ENCODE assay signal across 8 cellular contexts in the genomic region with DNA sequence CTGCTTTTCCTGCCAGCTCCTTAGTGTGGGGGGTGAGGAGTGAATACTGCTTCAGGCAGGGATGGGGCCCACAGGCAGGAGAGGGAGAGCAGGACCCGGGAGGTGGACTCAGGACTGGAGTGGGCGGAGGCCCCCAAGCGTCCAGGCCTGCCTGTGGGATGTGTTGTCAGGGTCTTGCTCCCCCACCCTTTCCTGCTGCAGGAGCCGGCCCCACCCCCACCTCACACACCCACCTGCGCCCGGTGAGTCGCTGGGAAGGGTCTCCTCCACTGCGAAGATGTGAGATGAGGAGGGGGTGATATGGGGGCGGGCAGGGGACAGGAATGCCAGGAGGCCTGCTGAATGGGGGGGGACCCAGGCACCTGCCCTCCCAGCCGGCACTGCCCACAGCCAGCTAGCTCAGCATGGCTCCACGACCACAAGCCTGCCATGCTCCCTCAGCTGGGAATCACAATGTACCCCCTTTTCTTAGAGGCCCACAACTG. TPM values are rescaled to one million over a fixed set of nuclear protein-coding genes. Genes with fewer than 3 reads are reported as not detected.
DNase-seq lines count a peak whose midpoint lies in the region; ATAC-seq and FAIRE-seq lines count a peak whose summit lies in the region.
"Had no signal": no experiment of that assay in that cellular context is flagged by ENCODE, and none has a peak within 500 bp of the region (broad histone marks: within the 10 kb centered on the region; RNA-seq: fewer than 3 reads in every experiment).

No MANE protein-coding gene starts in this region.

- H3K9me3 Mint-ChIP-seq in activated T-helper 17 cell treated with anti-CD3 and anti-CD28 coated beads, Interleukin-2, amount 50 U/mL, for 72 hours = no peaks in the 10 kb centered on the region
- H3K9me3 Mint-ChIP-seq in stimulated activated effector memory CD8-positive, alpha-beta T cell treated with anti-CD3 and anti-CD28 coated beads, Interleukin-12 subunit alpha, Interleukin-12 subunit beta, amount 100 ng/mL, for 72 hours = no peaks in the 10 kb centered on the region
- H3K9me3 Mint-ChIP-seq in activated T-helper 2 cell treated with anti-CD3 and anti-CD28 coated beads, Interferon-gamma antibody, Interleukin-2, Interleukin-4, amounts not matched to agents 10 μg/mL and 5 μg/mL and 100 μg/mL, durations not matched to agents 14 hours and 24 hours and 36 hours = no peaks in the 10 kb centered on the region
- H3K9me3 Mint-ChIP-seq: activated CD4-positive, alpha-beta memory T cell treated with anti-CD3 and anti-CD28 coated beads for 36 hours had no signal

- peak overlapping the region; percentile 42 for H3K4me3 Mint-ChIP-seq in activated T-helper 17 cell treated with anti-CD3 and anti-CD28 coated beads, Interleukin-2, amount 50 U/mL, for 72 hours
- H3K4me3 Mint-ChIP-seq in stimulated activated effector memory CD8-positive, alpha-beta T cell treated with anti-CD3 and anti-CD28 coated beads, Interleukin-12 subunit alpha, Interleukin-12 subunit beta, amount 100 ng/mL, for 72 hours = peak overlapping the region; percentile 61
- H3K4me3 Mint-ChIP-seq in activated T-helper 2 cell treated with anti-CD3 and anti-CD28 coated beads, Interferon-gamma antibody, Interleukin-2, Interleukin-4, amounts not matched to agents 10 μg/mL and 5 μg/mL and 100 μg/mL, durations not matched to agents 14 hours and 24 hours and 36 hours (ENCODE audit: low read depth) = no peak overlapping the region

- peaks cover 15% of the 10 kb centered on the region for H3K4me1 ChIP-seq in iPS-15b (ENCODE audit: control insufficient read depth, insufficient read depth, low read length)

- no peak overlapping the region for H3K27ac Mint-ChIP-seq in activated T-helper 17 cell treated with anti-CD3 and anti-CD28 coated beads, Interleukin-2, amount 50 U/mL, for 72 hours
- H3K27ac Mint-ChIP-seq in stimulated activated effector memory CD8-positive, alpha-beta T cell treated with anti-CD3 and anti-CD28 coated beads, Interleukin-12 subunit alpha, Interleukin-12 subunit beta, amount 100 ng/mL, for 72 hours = no peak overlapping the region
- H3K27ac Mint-ChIP-seq in activated T-helper 2 cell treated with anti-CD3 and anti-CD28 coated beads, Interferon-gamma antibody, Interleukin-2, Interleukin-4, amounts not matched to agents 10 μg/mL and 5 μg/mL and 100 μg/mL, durations not matched to agents 14 hours and 24 hours and 36 hours = no peak overlapping the region
- H3K27ac Mint-ChIP-seq: activated CD4-positive, alpha-beta memory T cell treated with anti-CD3 and anti-CD28 coated beads for 36 hours had no signal

- FAIRE-seq in HTR-8/SVneo (lab: Jason Lieb, UNC) = peak; percentile 33

- peaks cover 6% of the 10 kb centered on the region for H3K4me1 Mint-ChIP-seq in activated T-helper 17 cell treated with anti-CD3 and anti-CD28 coated beads, Interleukin-2, amount 50 U/mL, for 72 hours
- no peaks in the 10 kb centered on the region for H3K4me1 Mint-ChIP-seq in stimulated activated effector memory CD8-positive, alpha-beta T cell treated with anti-CD3 and anti-CD28 coated beads, Interleukin-12 subunit alpha, Interleukin-12 subunit beta, amount 100 ng/mL, for 72 hours
- peaks cover 2% of the 10 kb centered on the region for H3K4me1 Mint-ChIP-seq in activated T-helper 2 cell treated with anti-CD3 and anti-CD28 coated beads, Interferon-gamma antibody, Interleukin-2, Interleukin-4, amounts not matched to agents 10 μg/mL and 5 μg/mL and 100 μg/mL, durations not matched to agents 14 hours and 24 hours and 36 hours (ENCODE audit: low read depth)

- intact Hi-C loops in activated T-helper 2 cell treated with anti-CD3 and anti-CD28 coated beads, Interferon-gamma antibody, Interleukin-2, Interleukin-4, amounts not matched to agents 10 μg/mL and 5 μg/mL and 100 μg/mL, durations not matched to agents 14 hours and 24 hours and 36 hours (cut with micrococcal nuclease) = no loop called here

- H3K36me3 Mint-ChIP-seq in activated T-helper 17 cell treated with anti-CD3 and anti-CD28 coated beads, Interleukin-2, amount 50 U/mL, for 72 hours (ENCODE audit: low read depth) = no peaks in the 10 kb centered on the region
- H3K36me3 Mint-ChIP-seq in stimulated activated effector memory CD8-positive, alpha-beta T cell treated with anti-CD3 and anti-CD28 coated beads, Interleukin-12 subunit alpha, Interleukin-12 subunit beta, amount 100 ng/mL, for 72 hours = no peaks in the 10 kb centered on the region
- no peaks in the 10 kb centered on the region for H3K36me3 Mint-ChIP-seq in activated T-helper 2 cell treated with anti-CD3 and anti-CD28 coated beads, Interferon-gamma antibody, Interleukin-2, Interleukin-4, amounts not matched to agents 10 μg/mL and 5 μg/mL and 100 μg/mL, durations not matched to agents 14 hours and 24 hours and 36 hours (ENCODE audit: low read depth)
- H3K36me3 Mint-ChIP-seq: activated CD4-positive, alpha-beta memory T cell treated with anti-CD3 and anti-CD28 coated beads for 36 hours had no signal

- peaks cover 8% of the 10 kb centered on the region for H3K27me3 Mint-ChIP-seq in activated T-helper 17 cell treated with anti-CD3 and anti-CD28 coated beads, Interleukin-2, amount 50 U/mL, for 72 hours
- peaks cover 44% of the 10 kb centered on the region for H3K27me3 Mint-ChIP-seq in activated T-helper 2 cell treated with anti-CD3 and anti-CD28 coated beads, Interferon-gamma antibody, Interleukin-2, Interleukin-4, amounts not matched to agents 10 μg/mL and 5 μg/mL and 100 μg/mL, durations not matched to agents 14 hours and 24 hours and 36 hours (ENCODE audit: low read depth)

- DNase-seq in HTR-8/SVneo (ENCODE audit: insufficient read length, low spot score) = no peak
- no peak for DNase-seq in stimulated activated effector memory CD8-positive, alpha-beta T cell treated with anti-CD3 and anti-CD28 coated beads, Interleukin-12 subunit alpha, Interleukin-12 subunit beta, amount 100 ng/mL, for 72 hours (ENCODE audit: low spot score in 2 of 2)
- DNase-seq in kidney tubule cell (ENCODE audit: low spot score) = no peak
- DNase-seq in activated T-helper 2 cell treated with anti-CD3 and anti-CD28 coated beads, Interferon-gamma antibody, Interleukin-2, Interleukin-4, amounts not matched to agents 10 μg/mL and 5 μg/mL and 100 μg/mL, durations not matched to agents 14 hours and 24 hours and 36 hours (ENCODE audit: low spot score) = no peak
- DNase-seq in RKO (ENCODE audit: low spot score) = no peak

- no peak overlapping the region for H3K9ac ChIP-seq in iPS-15b (ENCODE audit: low read depth, low read length)

- H3K27me3 ChIP-seq in iPS-15b (ENCODE audit: control insufficient read depth, insufficient read depth, low read length) = peaks cover 17% of the 10 kb centered on the region

- peak overlapping the region; percentile 60 for H3K4me3 ChIP-seq in iPS-15b (ENCODE audit: low read depth, low read length)

- peaks cover 3% of the 10 kb centered on the region for H3K36me3 ChIP-seq in iPS-15b (ENCODE audit: control insufficient read depth, insufficient read depth, low read length)

- no peaks in the 10 kb centered on the region for H3K9me3 ChIP-seq in iPS-15b (ENCODE audit: control insufficient read depth, insufficient read depth, low read length)

- no peak for ATAC-seq in activated T-helper 17 cell treated with anti-CD3 and anti-CD28 coated beads, Interleukin-2, amount 50 U/mL, for 72 hours (replicated peaks)
- no peak for ATAC-seq in stimulated activated effector memory CD8-positive, alpha-beta T cell treated with anti-CD3 and anti-CD28 coated beads, Interleukin-12 subunit alpha, Interleukin-12 subunit beta, amount 100 ng/mL, for 72 hours

RNA-seq across cellular contexts. Expression of gene FAM171A2, which starts 1.1 kb away (rescaled TPM):
- total RNA-seq in activated T-helper 17 cell treated with anti-CD3 and anti-CD28 coated beads, Interleukin-2, amount 50 U/mL, for 72 hours = under 1 TPM; 0.17 to 0.32 TPM
- 0.32 and 1.0 TPM in 2 replicates for total RNA-seq in activated T-helper 2 cell treated with anti-CD3 and anti-CD28 coated beads, Interferon-gamma antibody, Interleukin-2, Interleukin-4, amounts not matched to agents 10 μg/mL and 5 μg/mL and 100 μg/mL, durations not matched to agents 14 hours and 24 hours and 36 hours

RNA-seq across cellular contexts. Expression of gene GRN, which starts 17.4 kb away (rescaled TPM):
- 10 to 100 TPM; 48.5 to 54.5 TPM for total RNA-seq in activated T-helper 17 cell treated with anti-CD3 and anti-CD28 coated beads, Interleukin-2, amount 50 U/mL, for 72 hours
- total RNA-seq in activated T-helper 2 cell treated with anti-CD3 and anti-CD28 coated beads, Interferon-gamma antibody, Interleukin-2, Interleukin-4, amounts not matched to agents 10 μg/mL and 5 μg/mL and 100 μg/mL, durations not matched to agents 14 hours and 24 hours and 36 hours = 37.8 and 41.4 TPM in 2 replicates

RNA-seq across cellular contexts. Expression of gene ITGA2B, which starts 26.9 kb away (rescaled TPM):
- 1 to 10 TPM; 2.2 to 3.7 TPM for total RNA-seq in activated T-helper 17 cell treated with anti-CD3 and anti-CD28 coated beads, Interleukin-2, amount 50 U/mL, for 72 hours
- 1.5 and 2.7 TPM in 2 replicates for total RNA-seq in activated T-helper 2 cell treated with anti-CD3 and anti-CD28 coated beads, Interferon-gamma antibody, Interleukin-2, Interleukin-4, amounts not matched to agents 10 μg/mL and 5 μg/mL and 100 μg/mL, durations not matched to agents 14 hours and 24 hours and 36 hours

RNA-seq across cellular contexts. Expression of gene SLC25A39, which starts 37.9 kb away (rescaled TPM):
- 100 to 1,000 TPM in 1 of 2 donors, 10 to 100 TPM in 1; 60.3 to 114 TPM for total RNA-seq in activated T-helper 17 cell treated with anti-CD3 and anti-CD28 coated beads, Interleukin-2, amount 50 U/mL, for 72 hours
- total RNA-seq in activated T-helper 2 cell treated with anti-CD3 and anti-CD28 coated beads, Interferon-gamma antibody, Interleukin-2, Interleukin-4, amounts not matched to agents 10 μg/mL and 5 μg/mL and 100 μg/mL, durations not matched to agents 14 hours and 24 hours and 36 hours = 132 and 141 TPM in 2 replicates

RNA-seq across cellular contexts. Expression of gene RUNDC3A, which starts 54.1 kb away (rescaled TPM):
- total RNA-seq in activated T-helper 17 cell treated with anti-CD3 and anti-CD28 coated beads, Interleukin-2, amount 50 U/mL, for 72 hours = under 1 TPM; 0.41 to 0.53 TPM
- 0.16 and 0.18 TPM in 2 replicates for total RNA-seq in activated T-helper 2 cell treated with anti-CD3 and anti-CD28 coated beads, Interferon-gamma antibody, Interleukin-2, Interleukin-4, amounts not matched to agents 10 μg/mL and 5 μg/mL and 100 μg/mL, durations not matched to agents 14 hours and 24 hours and 36 hours
- total RNA-seq: activated CD4-positive, alpha-beta memory T cell treated with anti-CD3 and anti-CD28 coated beads for 36 hours had no signal
